1 cellular context compared by ENCODE assay signal in the genomic region with DNA sequence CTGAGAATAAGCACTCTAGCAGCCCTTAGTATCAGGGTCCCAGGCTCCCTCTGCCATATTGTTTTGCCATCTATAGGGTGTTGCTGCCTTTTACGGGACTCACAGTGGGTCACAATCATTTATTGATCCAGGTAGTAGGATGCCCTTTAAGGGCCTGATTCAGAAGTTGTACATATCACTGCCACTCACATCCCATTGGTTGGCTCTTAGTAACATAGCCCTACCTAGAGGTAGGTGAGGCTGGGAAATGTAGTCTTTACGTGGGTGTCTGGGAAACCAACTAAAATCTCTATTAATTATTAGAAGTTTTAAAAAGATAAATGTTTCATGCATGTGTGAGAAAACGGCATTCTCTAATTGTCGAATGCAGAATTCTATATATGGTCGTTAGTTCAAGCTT.
TF ChIP-seq lines count a peak whose summit lies in the region.

No MANE protein-coding gene starts in this region.

TF ChIP-seq in HepG2, 621 proteins besides CTCF, POLR2A, EP300 and RAD21 (continued from another document):
- TF ChIP-seq, protein P1, sequence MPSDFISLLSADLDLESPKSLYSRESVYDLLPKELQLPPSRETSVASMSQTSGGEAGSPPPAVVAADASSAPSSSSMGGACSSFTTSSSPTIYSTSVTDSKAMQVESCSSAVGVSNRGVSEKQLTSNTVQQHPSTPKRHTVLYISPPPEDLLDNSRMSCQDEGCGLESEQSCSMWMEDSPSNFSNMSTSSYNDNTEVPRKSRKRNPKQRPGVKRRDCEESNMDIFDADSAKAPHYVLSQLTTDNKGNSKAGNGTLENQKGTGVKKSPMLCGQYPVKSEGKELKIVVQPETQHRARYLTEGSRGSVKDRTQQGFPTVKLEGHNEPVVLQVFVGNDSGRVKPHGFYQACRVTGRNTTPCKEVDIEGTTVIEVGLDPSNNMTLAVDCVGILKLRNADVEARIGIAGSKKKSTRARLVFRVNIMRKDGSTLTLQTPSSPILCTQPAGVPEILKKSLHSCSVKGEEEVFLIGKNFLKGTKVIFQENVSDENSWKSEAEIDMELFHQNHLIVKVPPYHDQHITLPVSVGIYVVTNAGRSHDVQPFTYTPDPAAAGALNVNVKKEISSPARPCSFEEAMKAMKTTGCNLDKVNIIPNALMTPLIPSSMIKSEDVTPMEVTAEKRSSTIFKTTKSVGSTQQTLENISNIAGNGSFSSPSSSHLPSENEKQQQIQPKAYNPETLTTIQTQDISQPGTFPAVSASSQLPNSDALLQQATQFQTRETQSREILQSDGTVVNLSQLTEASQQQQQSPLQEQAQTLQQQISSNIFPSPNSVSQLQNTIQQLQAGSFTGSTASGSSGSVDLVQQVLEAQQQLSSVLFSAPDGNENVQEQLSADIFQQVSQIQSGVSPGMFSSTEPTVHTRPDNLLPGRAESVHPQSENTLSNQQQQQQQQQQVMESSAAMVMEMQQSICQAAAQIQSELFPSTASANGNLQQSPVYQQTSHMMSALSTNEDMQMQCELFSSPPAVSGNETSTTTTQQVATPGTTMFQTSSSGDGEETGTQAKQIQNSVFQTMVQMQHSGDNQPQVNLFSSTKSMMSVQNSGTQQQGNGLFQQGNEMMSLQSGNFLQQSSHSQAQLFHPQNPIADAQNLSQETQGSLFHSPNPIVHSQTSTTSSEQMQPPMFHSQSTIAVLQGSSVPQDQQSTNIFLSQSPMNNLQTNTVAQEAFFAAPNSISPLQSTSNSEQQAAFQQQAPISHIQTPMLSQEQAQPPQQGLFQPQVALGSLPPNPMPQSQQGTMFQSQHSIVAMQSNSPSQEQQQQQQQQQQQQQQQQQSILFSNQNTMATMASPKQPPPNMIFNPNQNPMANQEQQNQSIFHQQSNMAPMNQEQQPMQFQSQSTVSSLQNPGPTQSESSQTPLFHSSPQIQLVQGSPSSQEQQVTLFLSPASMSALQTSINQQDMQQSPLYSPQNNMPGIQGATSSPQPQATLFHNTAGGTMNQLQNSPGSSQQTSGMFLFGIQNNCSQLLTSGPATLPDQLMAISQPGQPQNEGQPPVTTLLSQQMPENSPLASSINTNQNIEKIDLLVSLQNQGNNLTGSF (CRISPR knock-in tag; IDR thresholded peaks at IDR 0.05) = no peak
- TF ChIP-seq NFYB (CRISPR knock-in tag; IDR thresholded peaks at IDR 0.05) (peak; percentile 46; the same call in 1 of the 2 replicates), THAP11 (CRISPR knock-in tag; IDR thresholded peaks at IDR 0.05) (peak; percentile 50; the same call in 1 of the 2 replicates), SIN3B (IDR thresholded peaks at IDR 0.05; ENCODE audit: low read length) (no peak)
